8 cellular contexts compared by ENCODE assay signal in the genomic region with DNA sequence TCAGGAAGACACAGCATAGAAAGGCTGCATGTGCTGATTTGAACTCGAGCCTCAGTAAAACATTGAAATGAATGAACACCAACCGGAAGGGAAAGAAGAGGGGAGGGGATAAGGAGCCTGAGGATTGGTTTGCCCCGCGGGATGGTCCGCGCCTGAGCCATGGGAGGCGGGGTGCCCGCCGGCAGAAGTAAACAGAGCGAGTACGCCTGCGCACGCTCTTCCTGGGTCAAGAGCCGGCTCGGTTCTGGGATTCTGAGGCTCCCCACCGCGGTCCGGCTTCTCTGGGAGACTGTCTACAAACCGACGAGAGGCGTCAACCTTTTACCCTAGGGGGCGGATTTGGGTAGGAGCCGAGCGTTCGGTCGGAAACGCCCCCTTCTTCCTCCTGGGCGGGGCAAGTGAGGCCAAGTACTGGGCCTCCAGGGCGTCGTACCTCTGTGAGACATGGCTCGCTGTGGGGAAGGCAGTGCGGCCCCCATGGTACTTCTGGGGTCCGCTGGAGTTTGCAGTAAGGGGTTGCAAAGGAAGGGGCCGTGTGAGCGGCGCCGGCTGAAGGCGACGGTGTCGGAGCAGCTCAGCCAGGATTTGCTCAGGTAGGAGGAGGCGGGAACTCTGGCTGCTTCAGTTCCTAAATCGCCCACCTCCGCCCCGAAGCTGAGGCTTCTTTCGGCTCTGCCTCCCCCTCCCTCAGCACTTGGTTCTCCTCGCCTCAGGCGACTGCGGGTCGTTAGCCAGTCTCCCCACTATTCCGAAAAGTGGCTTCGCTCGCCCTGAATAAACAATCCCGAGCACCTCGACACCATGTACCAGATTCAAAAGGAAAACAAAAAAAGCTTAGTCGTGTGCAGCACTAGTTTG. TPM values are rescaled to one million over a fixed set of nuclear protein-coding genes. Genes with fewer than 3 reads are reported as not detected.
DNase-seq lines count a peak whose midpoint lies in the region; ATAC-seq, FAIRE-seq and TF ChIP-seq lines count a peak whose summit lies in the region.

BTBD8 (plus strand) TSS at position 218 of the 858 bp plus-strand sequence; CDS start at position 445, 227 bp downstream.

- H3K36me3 ChIP-seq in cardiac muscle cell (no peaks in the 10 kb centered on the region), pancreas (no peaks in the 10 kb centered on the region), thymus (ENCODE audit: control insufficient read depth, insufficient read depth) (no peaks in the 10 kb centered on the region)

- no peaks in the 10 kb centered on the region for H3K4me1 ChIP-seq in cardiac muscle cell (ENCODE audit: low read depth)
- H3K4me1 ChIP-seq in pancreas, result no peaks in the 10 kb centered on the region
- no peaks in the 10 kb centered on the region for H3K4me1 ChIP-seq in thymus (ENCODE audit: control insufficient read depth, insufficient read depth, low read length)

- DNase-seq in NCI-H1092 (lab: John Stamatoyannopoulos, UW) (peak; percentile 52), SKM-1 treated with dmso at 0.1 percent for 144 hours (lab: John Stamatoyannopoulos, UW; ENCODE audit: unreplicated experiment) (peak; percentile 44), cardiac muscle cell (ENCODE audit: low read depth in 1 of 2, low spot score in 1 of 2) (peak; percentile 84 to 90), pancreas (peak; percentile 77 to 90 (median 81))
- peak; percentile 87 for DNase-seq in activated naive CD8-positive, alpha-beta T cell treated with anti-CD3 and anti-CD28 coated beads, Interleukin-2, amount 10 ng/mL, durations not matched to agents 7 days and 5 days

- H3K27ac ChIP-seq in cardiac muscle cell (peak within 1 kb of the TSS; percentile 73), pancreas (peak within 1 kb of the TSS; percentile 30 to 75 (median 62)), thymus (ENCODE audit: low read depth) (peak within 1 kb of the TSS; percentile 90)

- no peaks in the 10 kb centered on the region for H3K27me3 ChIP-seq in cardiac muscle cell
- H3K27me3 ChIP-seq in pancreas, result no peaks in the 10 kb centered on the region
- no peaks in the 10 kb centered on the region for H3K27me3 ChIP-seq in thymus (ENCODE audit: control insufficient read depth, insufficient read depth)

- peak within 1 kb of the TSS; percentile 99 for H3K4me3 Mint-ChIP-seq in activated naive CD8-positive, alpha-beta T cell treated with anti-CD3 and anti-CD28 coated beads, Interleukin-2, amount 10 ng/mL, durations not matched to agents 7 days and 5 days

- H3K4me3 ChIP-seq in GM08714 (ENCODE audit: low read length) (peak within 1 kb of the TSS; percentile 69), cardiac muscle cell (peak within 1 kb of the TSS; percentile 78), pancreas (peak within 1 kb of the TSS; percentile 30 to 76 (median 60)), thymus (ENCODE audit: low read length) (peak within 1 kb of the TSS; percentile 66)

- H3K36me3 Mint-ChIP-seq in activated naive CD8-positive, alpha-beta T cell treated with anti-CD3 and anti-CD28 coated beads, Interleukin-2, amount 10 ng/mL, durations not matched to agents 7 days and 5 days, result peaks cover 6% of the 10 kb centered on the region

- H3K27ac Mint-ChIP-seq in activated naive CD8-positive, alpha-beta T cell treated with anti-CD3 and anti-CD28 coated beads, Interleukin-2, amount 10 ng/mL, durations not matched to agents 7 days and 5 days, result peak within 1 kb of the TSS; percentile 84

- intact Hi-C loops in pancreas (cut with DNase I), result no loop called here

- H3K27me3 Mint-ChIP-seq in activated naive CD8-positive, alpha-beta T cell treated with anti-CD3 and anti-CD28 coated beads, Interleukin-2, amount 10 ng/mL, durations not matched to agents 7 days and 5 days, result no peaks in the 10 kb centered on the region

- ATAC-seq in HG02610 (IDR thresholded peaks at IDR 0.05; ENCODE audit: unreplicated experiment) (peak; percentile 95), pancreas (peak; percentile 94 to 97 (median 95))
- peak; percentile 96 for ATAC-seq in activated naive CD8-positive, alpha-beta T cell treated with anti-CD3 and anti-CD28 coated beads, Interleukin-2, amount 10 ng/mL, durations not matched to agents 7 days and 5 days (ENCODE audit: low read depth)

- 0% methylated on average over 52 to 55 of the region's 55 CpGs for WGBS in pancreas, 2 donors
- whole genome bisulfite sequencing in thymus, result under 1% methylated on average over 55 of the region's 55 CpGs

- TF ChIP-seq CTCF in cardiac muscle cell (IDR thresholded peaks at IDR 0.05; ENCODE audit: low read depth, low read length) (peak; percentile 7), pancreas (IDR thresholded peaks at IDR 0.05) (no peak)

- H3K9me3 ChIP-seq in cardiac muscle cell (ENCODE audit: low read depth), result no peaks in the 10 kb centered on the region
- no peaks in the 10 kb centered on the region for H3K9me3 ChIP-seq in pancreas
- H3K9me3 ChIP-seq in thymus (ENCODE audit: control insufficient read depth), result no peaks in the 10 kb centered on the region

- POLR2A ChIA-PET in activated naive CD8-positive, alpha-beta T cell treated with anti-CD3 and anti-CD28 coated beads, Interleukin-2, amount 10 ng/mL, durations not matched to agents 7 days and 5 days (lab: Charles Lee), result interaction anchor here (0.6 to 1.4 kb wide), 3 partner anchors 54 to 236 kb away, joined by 3 to 5 read pairs (median 3); no protein-coding TSS in a partner anchor

- H3K9me3 Mint-ChIP-seq in activated naive CD8-positive, alpha-beta T cell treated with anti-CD3 and anti-CD28 coated beads, Interleukin-2, amount 10 ng/mL, durations not matched to agents 7 days and 5 days, result peaks cover 5% of the 10 kb centered on the region

- H3K4me1 Mint-ChIP-seq in activated naive CD8-positive, alpha-beta T cell treated with anti-CD3 and anti-CD28 coated beads, Interleukin-2, amount 10 ng/mL, durations not matched to agents 7 days and 5 days, result peaks cover 9% of the 10 kb centered on the region

- no peak for FAIRE-seq in pancreas (lab: Jason Lieb, UNC)

RNA-seq across cellular contexts. Expression of gene BTBD8, which starts in this region (rescaled TPM):
- 1 to 10 TPM; 2.6 to 2.7 TPM for total RNA-seq in activated naive CD8-positive, alpha-beta T cell treated with anti-CD3 and anti-CD28 coated beads, Interleukin-2, amount 10 ng/mL, durations not matched to agents 7 days and 5 days
- 6.6 and 8.3 TPM in 2 replicates for total RNA-seq in cardiac muscle cell
- polyA plus RNA-seq in cardiac muscle cell, result 2.7 and 3.1 TPM in 2 replicates
- total RNA-seq in pancreas, result 1 to 10 TPM; 1.1 to 7.1 (median 3.2) TPM
- 1 to 10 TPM; 1.9 to 2.1 TPM for polyA plus RNA-seq in pancreas
- 3.3 TPM for polyA plus RNA-seq in thymus

Comparison
In these comparisons a context has a peak if more than half of its experiments do, and no peak if none do; other contexts are left out.
1. Peak in every context shown above with its lines: DNase-seq, ATAC-seq, H3K4me3 ChIP-seq and H3K27ac ChIP-seq.